In the genomic region with DNA sequence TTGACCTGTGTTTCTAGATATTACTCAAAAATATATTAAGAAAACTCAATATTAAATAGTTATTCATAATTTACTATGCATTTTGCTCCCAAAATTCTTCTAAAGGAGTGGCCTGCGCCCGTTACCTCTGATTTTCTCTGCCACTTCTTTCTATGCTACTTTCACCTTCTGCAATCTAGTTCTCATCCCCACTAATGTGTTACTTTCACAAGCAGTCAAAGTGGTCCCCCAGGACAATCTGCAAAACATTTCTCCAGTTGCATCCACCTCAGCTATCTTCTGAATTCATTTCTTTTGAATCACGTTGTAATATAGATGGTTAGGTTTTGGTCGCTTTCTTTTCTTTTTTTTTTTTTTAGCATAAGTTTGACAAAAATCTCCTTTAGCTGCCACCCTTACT, we compare ENCODE assay signal across 21 cellular contexts. TPM values are rescaled to one million over a fixed set of nuclear protein-coding genes. Genes with fewer than 3 reads are reported as not detected.
"Had no signal": no experiment of that assay in that cellular context is flagged by ENCODE, and none has a peak within 500 bp of the region (broad histone marks: within the 10 kb centered on the region; RNA-seq: fewer than 3 reads in every experiment).

No MANE protein-coding gene starts in this region.

- H3K27ac ChIP-seq: epithelial cell of prostate, gastrocnemius medialis, heart right ventricle, transverse colon had no signal

- H3K36me3 Mint-ChIP-seq: activated naive CD4-positive, alpha-beta T cell treated with anti-CD3 and anti-CD28 coated beads, Interleukin-2, amount 10 ng/mL, durations not matched to agents 7 days and 5 days; brain had no signal

- H3K27ac Mint-ChIP-seq: activated CD4-positive, alpha-beta memory T cell treated with anti-CD3 and anti-CD28 coated beads, Interleukin-2, amount 10 ng/mL, durations not matched to agents 7 days and 5 days; activated naive CD4-positive, alpha-beta T cell treated with anti-CD3 and anti-CD28 coated beads, Interleukin-2, amount 10 ng/mL, durations not matched to agents 7 days and 5 days; brain; dendritic cell treated with granulocyte-macrophage colony-stimulating factor and Interleukin-4, amounts not matched to agents 40 ng/mL and 50 ng/mL, for 4 days had no signal

- H3K4me1 ChIP-seq: gastrocnemius medialis, heart right ventricle, transverse colon had no signal

- H3K9me3 ChIP-seq: gastrocnemius medialis, mucosa of descending colon, transverse colon had no signal

- DNase-seq: activated CD4-positive, alpha-beta memory T cell treated with anti-CD3 and anti-CD28 coated beads, Interleukin-2, amount 10 ng/mL, durations not matched to agents 7 days and 5 days; activated CD4-positive, alpha-beta T cell treated with anti-CD3 and anti-CD28 coated beads for 1 hour; activated CD8-positive, alpha-beta memory T cell treated with anti-CD3 and anti-CD28 coated beads, Interleukin-2, amount 50 U/mL, for 4 hours; activated naive CD4-positive, alpha-beta T cell treated with anti-CD3 and anti-CD28 coated beads, Interleukin-2, amount 10 ng/mL, durations not matched to agents 7 days and 5 days; amygdala; effector memory CD8-positive, alpha-beta T cell; gastrocnemius medialis; heart right ventricle; mucosa of descending colon; naive thymus-derived CD8-positive, alpha-beta T cell; nucleus accumbens; right cardiac atrium; small intestine; substantia nigra; T1000; transverse colon had no signal

- H3K9me3 Mint-ChIP-seq: activated CD4-positive, alpha-beta memory T cell treated with anti-CD3 and anti-CD28 coated beads, Interleukin-2, amount 10 ng/mL, durations not matched to agents 7 days and 5 days; activated naive CD4-positive, alpha-beta T cell treated with anti-CD3 and anti-CD28 coated beads, Interleukin-2, amount 10 ng/mL, durations not matched to agents 7 days and 5 days; effector memory CD8-positive, alpha-beta T cell had no signal

- H3K36me3 ChIP-seq: gastrocnemius medialis, heart right ventricle, transverse colon had no signal

- H3K4me3 ChIP-seq: gastrocnemius medialis, heart right ventricle, mucosa of descending colon, transverse colon had no signal

- ATAC-seq: effector memory CD8-positive, alpha-beta T cell; gastrocnemius medialis; heart right ventricle; left lobe of liver; mucosa of descending colon; right cardiac atrium had no signal

- H3K4me3 Mint-ChIP-seq: activated CD4-positive, alpha-beta memory T cell treated with anti-CD3 and anti-CD28 coated beads, Interleukin-2, amount 10 ng/mL, durations not matched to agents 7 days and 5 days; activated naive CD4-positive, alpha-beta T cell treated with anti-CD3 and anti-CD28 coated beads, Interleukin-2, amount 10 ng/mL, durations not matched to agents 7 days and 5 days; brain; dendritic cell treated with granulocyte-macrophage colony-stimulating factor and Interleukin-4, amounts not matched to agents 40 ng/mL and 50 ng/mL, for 4 days had no signal

- H3K27me3 Mint-ChIP-seq: activated naive CD4-positive, alpha-beta T cell treated with anti-CD3 and anti-CD28 coated beads, Interleukin-2, amount 10 ng/mL, durations not matched to agents 7 days and 5 days; dendritic cell treated with granulocyte-macrophage colony-stimulating factor and Interleukin-4, amounts not matched to agents 40 ng/mL and 50 ng/mL, for 4 days; naive thymus-derived CD8-positive, alpha-beta T cell had no signal

- H3K27me3 ChIP-seq: gastrocnemius medialis, heart right ventricle, transverse colon had no signal

- H3K4me1 Mint-ChIP-seq: brain had no signal

RNA-seq across cellular contexts. Expression of a gene that starts 13.4 kb away (rescaled TPM):
- total RNA-seq: activated CD4-positive, alpha-beta memory T cell treated with anti-CD3 and anti-CD28 coated beads, Interleukin-2, amount 10 ng/mL, durations not matched to agents 7 days and 5 days; gastrocnemius medialis; heart right ventricle; left lobe of liver; naive thymus-derived CD8-positive, alpha-beta T cell; posterior vena cava; right cardiac atrium had no signal

RNA-seq across cellular contexts. Expression of a gene that starts 35.4 kb away (rescaled TPM):
- total RNA-seq: activated CD4-positive, alpha-beta memory T cell treated with anti-CD3 and anti-CD28 coated beads, Interleukin-2, amount 10 ng/mL, durations not matched to agents 7 days and 5 days; naive thymus-derived CD8-positive, alpha-beta T cell had no signal
